Comparison of ENCODE assay signal across 22 cellular contexts in the genomic region with DNA sequence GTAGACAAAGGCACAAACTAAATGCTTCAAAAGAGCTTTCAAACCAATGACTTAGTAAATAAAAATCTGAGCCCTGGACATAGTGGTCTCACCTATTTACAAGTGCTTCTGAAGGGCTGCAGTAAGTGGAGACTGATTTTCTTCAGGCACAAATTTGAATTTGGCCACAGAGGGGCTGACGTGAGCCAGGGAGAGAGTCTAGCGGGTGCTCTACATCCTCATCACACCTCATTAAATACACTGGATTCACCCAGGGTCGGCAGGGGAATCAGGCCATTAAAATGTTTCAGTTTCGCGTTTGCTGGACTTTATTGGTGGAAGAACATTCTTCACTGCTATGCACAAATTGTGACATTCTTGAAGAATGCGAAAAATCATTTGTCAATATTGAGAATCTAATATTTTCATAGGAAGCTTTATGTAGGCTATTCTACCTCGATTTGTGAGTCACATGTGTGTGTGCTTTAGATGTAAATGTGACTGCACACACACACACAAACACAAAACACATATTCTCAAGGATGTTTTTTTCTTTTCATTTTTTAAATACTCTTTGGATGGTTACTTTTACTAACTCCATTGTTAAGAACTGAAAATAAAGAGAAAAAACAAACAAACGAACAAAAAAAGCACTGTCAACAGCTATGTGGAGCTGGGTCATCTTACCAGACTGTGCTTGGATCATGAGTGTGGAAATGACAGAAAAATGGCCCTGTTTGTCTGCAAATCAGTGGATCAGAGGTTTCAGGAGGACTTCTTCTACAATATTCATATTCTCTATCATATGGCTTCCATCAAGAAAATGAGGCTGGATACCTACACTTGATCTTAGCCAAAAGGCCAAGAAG. TPM values are rescaled to one million over a fixed set of nuclear protein-coding genes. Genes with fewer than 3 reads are reported as not detected.
DNase-seq lines count a peak whose midpoint lies in the region; ATAC-seq and TF ChIP-seq lines count a peak whose summit lies in the region.
"Had no signal": no experiment of that assay in that cellular context is flagged by ENCODE, and none has a peak within 500 bp of the region (broad histone marks: within the 10 kb centered on the region; RNA-seq: fewer than 3 reads in every experiment).

No MANE protein-coding gene starts in this region.

- H3K36me3 Mint-ChIP-seq in brain, result no peaks in the 10 kb centered on the region
- H3K36me3 Mint-ChIP-seq: activated naive CD4-positive, alpha-beta T cell treated with anti-CD3 and anti-CD28 coated beads, Interleukin-2, amount 10 ng/mL, durations not matched to agents 7 days and 5 days; IgD-negative memory B cell had no signal

- no peak overlapping the region for H3K4me3 Mint-ChIP-seq in brain
- H3K4me3 Mint-ChIP-seq: activated B cell treated with CpG ODN at 0.5 μM for 24 hours; activated naive CD4-positive, alpha-beta T cell treated with anti-CD3 and anti-CD28 coated beads, Interleukin-2, amount 10 ng/mL, durations not matched to agents 7 days and 5 days; activated T-helper 1 cell treated with anti-CD3 and anti-CD28 coated beads, Interleukin-12 subunit alpha, Interleukin-12 subunit beta, Interleukin-2, Interleukin-4 antibody, amounts not matched to agents 30 ng/mL and 10 ng/mL and 1 ng/mL, durations not matched to agents 14 hours and 24 hours and 36 hours; IgD-negative memory B cell had no signal

- TF ChIP-seq CTCF in brain (conservative IDR thresholded peaks at IDR 0.05), result no peak

- H3K27me3 Mint-ChIP-seq in brain, result no peaks in the 10 kb centered on the region
- H3K27me3 Mint-ChIP-seq: activated B cell treated with CpG ODN at 0.5 μM for 24 hours; activated naive CD4-positive, alpha-beta T cell treated with anti-CD3 and anti-CD28 coated beads, Interleukin-2, amount 10 ng/mL, durations not matched to agents 7 days and 5 days; IgD-negative memory B cell had no signal

- ATAC-seq in HG03039 (IDR thresholded peaks at IDR 0.05; ENCODE audit: unreplicated experiment), result no peak

- H3K9me3 Mint-ChIP-seq in brain, result no peaks in the 10 kb centered on the region
- H3K9me3 Mint-ChIP-seq: activated B cell treated with CpG ODN at 0.5 μM for 24 hours; activated naive CD4-positive, alpha-beta T cell treated with anti-CD3 and anti-CD28 coated beads, Interleukin-2, amount 10 ng/mL, durations not matched to agents 7 days and 5 days had no signal

- peak overlapping the region; percentile 42 for H3K27ac ChIP-seq in layer of hippocampus (ENCODE audit: low read depth, low read length)
- H3K27ac ChIP-seq: BLaER1 treated with 17β-estradiol and CSF1 and Interleukin-3, amounts not matched to agents 10 nM and 100 nM; psoas muscle had no signal

- peaks cover 66% of the 10 kb centered on the region for H3K4me1 Mint-ChIP-seq in brain
- H3K4me1 Mint-ChIP-seq: activated B cell treated with CpG ODN at 0.5 μM for 24 hours; activated naive CD4-positive, alpha-beta T cell treated with anti-CD3 and anti-CD28 coated beads, Interleukin-2, amount 10 ng/mL, durations not matched to agents 7 days and 5 days; IgD-negative memory B cell had no signal

- DNase-seq in Ammon's horn (ENCODE audit: low spot score) (peak; percentile 63), pons (ENCODE audit: low spot score) (peak; percentile 76), kidney glomerular epithelial cell (lab: John Stamatoyannopoulos, UW) (no peak), H7 (no peak), DMS79 (lab: John Stamatoyannopoulos, UW) (no peak)
- DNase-seq: activated B cell treated with CpG ODN at 0.5 μM for 24 hours; activated naive CD4-positive, alpha-beta T cell treated with anti-CD3 and anti-CD28 coated beads, Interleukin-2, amount 10 ng/mL, durations not matched to agents 7 days and 5 days; amniotic stem cell; dermis blood vessel endothelial cell; DND-41; NCI-H1105; NCI-H2029 treated with DMSO at 0.1 percent for 48 hours; NCI-H446; psoas muscle; SHP77; upper lobe of left lung had no signal

- H3K27ac Mint-ChIP-seq in brain, result peak overlapping the region in 3 of 5 experiments; percentile 50 to 77 (median 73)
- H3K27ac Mint-ChIP-seq: activated B cell treated with CpG ODN at 0.5 μM for 24 hours; activated naive CD4-positive, alpha-beta T cell treated with anti-CD3 and anti-CD28 coated beads, Interleukin-2, amount 10 ng/mL, durations not matched to agents 7 days and 5 days; activated T-helper 1 cell treated with anti-CD3 and anti-CD28 coated beads, Interleukin-12 subunit alpha, Interleukin-12 subunit beta, Interleukin-2, Interleukin-4 antibody, amounts not matched to agents 30 ng/mL and 10 ng/mL and 1 ng/mL, durations not matched to agents 14 hours and 24 hours and 36 hours; IgD-negative memory B cell had no signal

- no peaks in the 10 kb centered on the region for H3K36me3 ChIP-seq in H7 (replicated peaks; ENCODE audit: control insufficient read depth, insufficient read depth, low read length)
- H3K36me3 ChIP-seq: BLaER1 treated with 17β-estradiol and CSF1 and Interleukin-3, amounts not matched to agents 10 nM and 100 nM; upper lobe of left lung had no signal

- H3K27me3 ChIP-seq in layer of hippocampus (ENCODE audit: control insufficient read depth, insufficient read depth, low read length), result no peaks in the 10 kb centered on the region
- no peaks in the 10 kb centered on the region for H3K27me3 ChIP-seq in H7 (ENCODE audit: control insufficient read depth, insufficient read depth, low read length)
- H3K27me3 ChIP-seq: BLaER1 treated with 17β-estradiol and CSF1 and Interleukin-3, amounts not matched to agents 10 nM and 100 nM; upper lobe of left lung had no signal

- no peak overlapping the region for H3K4me3 ChIP-seq in H7 (ENCODE audit: insufficient read depth, low read depth, low read length)
- H3K4me3 ChIP-seq: BLaER1 treated with 17β-estradiol and CSF1 and Interleukin-3, amounts not matched to agents 10 nM and 100 nM; psoas muscle; upper lobe of left lung had no signal

RNA-seq across cellular contexts. Expression of a gene that starts 58.9 kb away (rescaled TPM):
- polyA plus RNA-seq in brain (ENCODE audit: insufficient read depth, low read depth, low replicate concordance), result 10.4 TPM
- total RNA-seq in H7 (2014; rRNA removed; shearing (Covaris generic)), result 10.2 and 12.9 TPM in 2 replicates
- total RNA-seq: activated B cell treated with CpG ODN at 0.5 μM for 24 hours; activated T-helper 1 cell treated with anti-CD3 and anti-CD28 coated beads, Interleukin-12 subunit alpha, Interleukin-12 subunit beta, Interleukin-2, Interleukin-4 antibody, amounts not matched to agents 30 ng/mL and 10 ng/mL and 1 ng/mL, durations not matched to agents 14 hours and 24 hours and 36 hours had no signal
- polyA plus RNA-seq: IgD-negative memory B cell had no signal

Comparison
In these comparisons a context has a peak if more than half of its experiments do, and no peak if none do; other contexts are left out.
1. DNase-seq: peak in Ammon's horn (single experiment) and pons (single experiment); none in kidney glomerular epithelial cell (single experiment), H7 (single experiment) and DMS79 (single experiment).